In genomic region chr5:172659909-172660628, GRCh38 we compare ENCODE assay signal across 1 cellular context.
TF ChIP-seq lines count a peak whose summit lies in the region.

No MANE protein-coding gene starts in this region.

TF ChIP-seq in HepG2, 621 proteins besides CTCF, POLR2A, EP300 and RAD21 (continued from another document and continues in another):
- 0 out of 2 replicates have a peak, but pooled peaks have one; percentile 8 for TF ChIP-seq HNF1A (IDR thresholded peaks at IDR 0.05; ENCODE audit: low read depth)
- TF ChIP-seq HNF1A (CRISPR knock-in tag; IDR thresholded peaks at IDR 0.05; ENCODE audit: borderline replicate concordance), result peak; percentile 71; the same call in 1 of the 2 replicates
- TF ChIP-seq ZFP36 (IDR thresholded peaks at IDR 0.05; ENCODE audit: borderline replicate concordance, low read depth, low read length, partially characterized antibody), result no peak
- peak; percentile 28; the same call in 1 of the 2 replicates for TF ChIP-seq ZNF878 (CRISPR knock-in tag; IDR thresholded peaks at IDR 0.05)
- 0 out of 2 replicates have a peak, but pooled peaks have one; percentile 68 for TF ChIP-seq ZNF34 (CRISPR knock-in tag; IDR thresholded peaks at IDR 0.05; ENCODE audit: borderline replicate concordance)
- no peak for TF ChIP-seq HOXA7 (CRISPR knock-in tag; IDR thresholded peaks at IDR 0.05)
- no peak for TF ChIP-seq ZNF850 (CRISPR knock-in tag; conservative IDR thresholded peaks at IDR 0.05)
- TF ChIP-seq CSRNP2 (CRISPR knock-in tag; conservative IDR thresholded peaks at IDR 0.05; ENCODE audit: low read depth), result 0 out of 2 replicates have a peak, but pooled peaks have one; percentile 52
- TF ChIP-seq REXO4 (CRISPR knock-in tag; IDR thresholded peaks at IDR 0.05; ENCODE audit: borderline replicate concordance), result no peak
- peak; percentile 63; the same call in 1 of the 2 replicates for TF ChIP-seq E2F1 (CRISPR knock-in tag; IDR thresholded peaks at IDR 0.05)
- TF ChIP-seq TCF12 (IDR thresholded peaks at IDR 0.05), result no peak
- peak; percentile 30; the same call in 1 of the 2 replicates for TF ChIP-seq TCF12 (CRISPR knock-in tag; IDR thresholded peaks at IDR 0.05)
- TF ChIP-seq ZFP36L2 (CRISPR knock-in tag; IDR thresholded peaks at IDR 0.05), result no peak
- TF ChIP-seq BHLHE40 (IDR thresholded peaks at IDR 0.05; ENCODE audit: low read length), result no peak
- TF ChIP-seq DR1 (CRISPR knock-in tag; IDR thresholded peaks at IDR 0.05), result no peak; the same call in 1 of the 2 replicates
- peak; percentile 16 for TF ChIP-seq ZSCAN25 (CRISPR knock-in tag; IDR thresholded peaks at IDR 0.05)
- peak; percentile 64; the same call in 1 of the 2 replicates for TF ChIP-seq FOSL2 (CRISPR knock-in tag; IDR thresholded peaks at IDR 0.05)
- no peak for TF ChIP-seq HES4 (CRISPR knock-in tag; IDR thresholded peaks at IDR 0.05; ENCODE audit: borderline replicate concordance)
- TF ChIP-seq LBX2 (CRISPR knock-in tag; IDR thresholded peaks at IDR 0.05; ENCODE audit: borderline replicate concordance), result no peak
- no peak for TF ChIP-seq E2F5 (CRISPR knock-in tag; conservative IDR thresholded peaks at IDR 0.05)
- peak; percentile 79 for TF ChIP-seq ZNF547 (CRISPR knock-in tag; IDR thresholded peaks at IDR 0.05)
- no peak for TF ChIP-seq KLF15 (CRISPR knock-in tag; IDR thresholded peaks at IDR 0.05; ENCODE audit: borderline replicate concordance)
- no peak for TF ChIP-seq ZNF362 (CRISPR knock-in tag; IDR thresholded peaks at IDR 0.05; ENCODE audit: borderline replicate concordance)
- no peak; the same call in 1 of the 2 replicates for TF ChIP-seq FOXK2 (IDR thresholded peaks at IDR 0.05)
- no peak for TF ChIP-seq SNAI1 (CRISPR knock-in tag; IDR thresholded peaks at IDR 0.05; ENCODE audit: borderline replicate concordance)
- TF ChIP-seq IRF2 (CRISPR knock-in tag; IDR thresholded peaks at IDR 0.05), result peak; percentile 65
- peak; percentile 84; the same call in 1 of the 2 replicates for TF ChIP-seq ZNF784 (CRISPR knock-in tag; IDR thresholded peaks at IDR 0.05; ENCODE audit: borderline replicate concordance)
- peak; percentile 87 for TF ChIP-seq FOXO1 (CRISPR knock-in tag; IDR thresholded peaks at IDR 0.05)
- TF ChIP-seq MEIS2 (CRISPR knock-in tag; IDR thresholded peaks at IDR 0.05), result 0 out of 2 replicates have a peak, but pooled peaks have one; percentile 30
- TF ChIP-seq PRDM4 (CRISPR knock-in tag; IDR thresholded peaks at IDR 0.05; ENCODE audit: borderline replicate concordance), result no peak
- no peak for TF ChIP-seq ZUFSP (CRISPR knock-in tag; IDR thresholded peaks at IDR 0.05; ENCODE audit: borderline replicate concordance)
- TF ChIP-seq PPARG (CRISPR knock-in tag; conservative IDR thresholded peaks at IDR 0.05), result peak; percentile 80
- TF ChIP-seq ZBTB34 (CRISPR knock-in tag; IDR thresholded peaks at IDR 0.05), result 0 out of 2 replicates have a peak, but pooled peaks have one; percentile 49
- TF ChIP-seq ZNF800 (CRISPR knock-in tag; IDR thresholded peaks at IDR 0.05), result no peak; the same call in 1 of the 2 replicates
- peak; percentile 68; the same call in 1 of the 2 replicates for TF ChIP-seq FOXJ3 (CRISPR knock-in tag; IDR thresholded peaks at IDR 0.05; ENCODE audit: borderline replicate concordance)
- no peak for TF ChIP-seq PCBP2 (optimal IDR thresholded peaks at IDR 0.05; ENCODE audit: low read depth, low read length, poor library complexity, severe bottlenecking)
- peak; percentile 35; the same call in 1 of the 2 replicates for TF ChIP-seq ZBTB38 (CRISPR knock-in tag; IDR thresholded peaks at IDR 0.05)
- no peak for TF ChIP-seq SIX4 (CRISPR knock-in tag; IDR thresholded peaks at IDR 0.05)
- peak; percentile 65 for TF ChIP-seq MYPOP (CRISPR knock-in tag; IDR thresholded peaks at IDR 0.05)
- no peak for TF ChIP-seq ZNF101 (CRISPR knock-in tag; IDR thresholded peaks at IDR 0.05; ENCODE audit: borderline replicate concordance, low read depth)
